In the genomic region with DNA sequence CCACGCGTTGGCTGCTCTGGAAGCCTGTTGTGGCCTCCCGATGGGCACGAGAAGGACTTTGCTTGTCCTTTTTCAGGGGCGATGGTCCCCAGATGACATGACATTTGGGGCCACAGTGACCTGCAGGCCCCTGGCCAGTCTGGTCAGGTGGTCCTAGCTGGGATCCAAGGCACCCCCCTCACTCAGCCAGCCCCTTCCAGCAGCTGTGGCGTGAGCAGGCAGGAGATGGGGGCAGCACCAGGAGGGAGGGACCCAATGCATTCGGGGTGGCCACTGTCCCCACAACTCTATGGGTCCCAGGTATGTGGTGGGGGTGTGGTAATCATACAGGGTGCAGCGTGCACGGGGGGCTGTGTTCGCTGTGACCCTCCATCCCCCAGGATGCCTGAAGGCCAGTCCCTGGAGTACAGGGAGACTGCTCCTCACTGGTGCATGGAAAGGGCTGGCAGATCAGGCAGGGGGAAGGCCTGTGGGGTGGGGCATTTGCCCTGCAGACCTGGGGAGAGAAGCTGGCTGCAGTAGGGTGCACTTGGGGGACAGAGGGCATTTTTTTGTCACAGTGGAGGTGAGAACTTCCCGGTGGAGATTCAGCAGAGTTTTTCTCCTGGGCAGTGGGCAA, we compare ENCODE assay signal across 2 cellular contexts.
TF ChIP-seq lines count a peak whose summit lies in the region.

No MANE protein-coding gene starts in this region.

TF ChIP-seq in HEK293T, 16 proteins besides CTCF, POLR2A, EP300 and RAD21:
- TF ChIP-seq LEF1 (IDR thresholded peaks at IDR 0.05; ENCODE audit: borderline replicate concordance) = no peak
TF ChIP-seq in HEK293T: peak in this region for 0.

TF ChIP-seq in GM12878, 131 proteins besides CTCF, POLR2A, EP300 and RAD21:
- no peak for TF ChIP-seq ETV6 (conservative IDR thresholded peaks at IDR 0.05 in 1 of 2, IDR thresholded peaks at IDR 0.05 in 1 of 2; ENCODE audit: borderline replicate concordance in 1 of 2, low read depth in 1 of 2)
- TF ChIP-seq POLR2AphosphoS5 (IDR thresholded peaks at IDR 0.05; ENCODE audit: low read length) = no peak
- no peak for TF ChIP-seq IRF4 (IDR thresholded peaks at IDR 0.05; ENCODE audit: low read depth, low read length)
